Comparison of ENCODE assay signal across 1 cellular context in the genomic region with DNA sequence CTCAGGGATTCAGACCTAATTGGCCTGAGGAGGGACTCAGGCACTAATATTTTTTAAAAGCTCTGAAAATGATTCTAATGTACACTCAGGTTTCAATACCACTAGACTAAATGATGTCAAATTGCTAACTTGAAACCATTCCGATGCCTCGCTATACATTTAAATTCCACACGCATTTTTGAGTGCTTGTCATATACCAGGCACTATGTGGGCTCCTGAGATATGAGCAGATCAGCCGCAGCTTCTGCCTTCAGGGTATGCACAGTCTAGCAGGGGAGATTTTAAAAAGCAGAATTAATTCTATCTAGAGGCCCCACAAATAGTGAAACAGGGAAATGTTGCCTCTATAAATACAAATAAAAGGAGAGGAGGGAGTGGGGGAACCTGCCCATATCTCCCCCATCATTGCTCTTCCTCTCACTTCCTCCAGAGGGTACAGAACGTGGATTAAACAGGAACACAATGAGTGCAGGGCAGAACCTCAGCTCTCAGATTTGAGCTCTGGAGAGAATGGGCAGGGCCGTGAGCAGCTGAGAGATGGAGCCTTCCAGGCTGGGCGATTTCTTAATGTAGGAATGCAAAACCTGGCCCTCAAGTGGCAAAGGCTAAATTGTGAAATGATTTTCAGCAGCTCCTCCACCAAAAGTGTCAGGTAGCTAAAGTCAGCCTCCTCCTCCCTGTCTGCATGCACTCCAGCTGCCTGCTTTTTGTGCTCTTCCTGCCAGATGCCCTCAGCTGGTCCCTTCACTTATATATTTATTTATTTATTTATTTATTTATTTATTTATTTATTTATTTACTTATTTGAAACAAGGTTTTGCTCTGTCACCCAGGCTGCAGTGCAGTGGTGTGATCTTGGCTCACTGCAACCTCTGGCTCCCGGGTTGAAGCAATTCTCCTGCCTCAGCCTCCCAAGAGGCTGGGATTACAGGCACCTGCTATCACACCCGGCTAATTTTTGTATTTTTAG.
TF ChIP-seq lines count a peak whose summit lies in the region.

No MANE protein-coding gene starts in this region.

TF ChIP-seq in GM23338, 12 proteins besides CTCF, POLR2A, EP300 and RAD21:
- no peak for TF ChIP-seq ZNF114 (CRISPR knock-in tag; IDR thresholded peaks at IDR 0.05)
- no peak for TF ChIP-seq NANOG (IDR thresholded peaks at IDR 0.05; ENCODE audit: borderline replicate concordance)
- TF ChIP-seq ZNF331 (CRISPR knock-in tag; IDR thresholded peaks at IDR 0.05; ENCODE audit: low read depth), result no peak
- TF ChIP-seq, protein P1, sequence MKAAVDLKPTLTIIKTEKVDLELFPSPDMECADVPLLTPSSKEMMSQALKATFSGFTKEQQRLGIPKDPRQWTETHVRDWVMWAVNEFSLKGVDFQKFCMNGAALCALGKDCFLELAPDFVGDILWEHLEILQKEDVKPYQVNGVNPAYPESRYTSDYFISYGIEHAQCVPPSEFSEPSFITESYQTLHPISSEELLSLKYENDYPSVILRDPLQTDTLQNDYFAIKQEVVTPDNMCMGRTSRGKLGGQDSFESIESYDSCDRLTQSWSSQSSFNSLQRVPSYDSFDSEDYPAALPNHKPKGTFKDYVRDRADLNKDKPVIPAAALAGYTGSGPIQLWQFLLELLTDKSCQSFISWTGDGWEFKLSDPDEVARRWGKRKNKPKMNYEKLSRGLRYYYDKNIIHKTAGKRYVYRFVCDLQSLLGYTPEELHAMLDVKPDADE (IDR thresholded peaks at IDR 0.05), result no peak
- TF ChIP-seq, protein P2, sequence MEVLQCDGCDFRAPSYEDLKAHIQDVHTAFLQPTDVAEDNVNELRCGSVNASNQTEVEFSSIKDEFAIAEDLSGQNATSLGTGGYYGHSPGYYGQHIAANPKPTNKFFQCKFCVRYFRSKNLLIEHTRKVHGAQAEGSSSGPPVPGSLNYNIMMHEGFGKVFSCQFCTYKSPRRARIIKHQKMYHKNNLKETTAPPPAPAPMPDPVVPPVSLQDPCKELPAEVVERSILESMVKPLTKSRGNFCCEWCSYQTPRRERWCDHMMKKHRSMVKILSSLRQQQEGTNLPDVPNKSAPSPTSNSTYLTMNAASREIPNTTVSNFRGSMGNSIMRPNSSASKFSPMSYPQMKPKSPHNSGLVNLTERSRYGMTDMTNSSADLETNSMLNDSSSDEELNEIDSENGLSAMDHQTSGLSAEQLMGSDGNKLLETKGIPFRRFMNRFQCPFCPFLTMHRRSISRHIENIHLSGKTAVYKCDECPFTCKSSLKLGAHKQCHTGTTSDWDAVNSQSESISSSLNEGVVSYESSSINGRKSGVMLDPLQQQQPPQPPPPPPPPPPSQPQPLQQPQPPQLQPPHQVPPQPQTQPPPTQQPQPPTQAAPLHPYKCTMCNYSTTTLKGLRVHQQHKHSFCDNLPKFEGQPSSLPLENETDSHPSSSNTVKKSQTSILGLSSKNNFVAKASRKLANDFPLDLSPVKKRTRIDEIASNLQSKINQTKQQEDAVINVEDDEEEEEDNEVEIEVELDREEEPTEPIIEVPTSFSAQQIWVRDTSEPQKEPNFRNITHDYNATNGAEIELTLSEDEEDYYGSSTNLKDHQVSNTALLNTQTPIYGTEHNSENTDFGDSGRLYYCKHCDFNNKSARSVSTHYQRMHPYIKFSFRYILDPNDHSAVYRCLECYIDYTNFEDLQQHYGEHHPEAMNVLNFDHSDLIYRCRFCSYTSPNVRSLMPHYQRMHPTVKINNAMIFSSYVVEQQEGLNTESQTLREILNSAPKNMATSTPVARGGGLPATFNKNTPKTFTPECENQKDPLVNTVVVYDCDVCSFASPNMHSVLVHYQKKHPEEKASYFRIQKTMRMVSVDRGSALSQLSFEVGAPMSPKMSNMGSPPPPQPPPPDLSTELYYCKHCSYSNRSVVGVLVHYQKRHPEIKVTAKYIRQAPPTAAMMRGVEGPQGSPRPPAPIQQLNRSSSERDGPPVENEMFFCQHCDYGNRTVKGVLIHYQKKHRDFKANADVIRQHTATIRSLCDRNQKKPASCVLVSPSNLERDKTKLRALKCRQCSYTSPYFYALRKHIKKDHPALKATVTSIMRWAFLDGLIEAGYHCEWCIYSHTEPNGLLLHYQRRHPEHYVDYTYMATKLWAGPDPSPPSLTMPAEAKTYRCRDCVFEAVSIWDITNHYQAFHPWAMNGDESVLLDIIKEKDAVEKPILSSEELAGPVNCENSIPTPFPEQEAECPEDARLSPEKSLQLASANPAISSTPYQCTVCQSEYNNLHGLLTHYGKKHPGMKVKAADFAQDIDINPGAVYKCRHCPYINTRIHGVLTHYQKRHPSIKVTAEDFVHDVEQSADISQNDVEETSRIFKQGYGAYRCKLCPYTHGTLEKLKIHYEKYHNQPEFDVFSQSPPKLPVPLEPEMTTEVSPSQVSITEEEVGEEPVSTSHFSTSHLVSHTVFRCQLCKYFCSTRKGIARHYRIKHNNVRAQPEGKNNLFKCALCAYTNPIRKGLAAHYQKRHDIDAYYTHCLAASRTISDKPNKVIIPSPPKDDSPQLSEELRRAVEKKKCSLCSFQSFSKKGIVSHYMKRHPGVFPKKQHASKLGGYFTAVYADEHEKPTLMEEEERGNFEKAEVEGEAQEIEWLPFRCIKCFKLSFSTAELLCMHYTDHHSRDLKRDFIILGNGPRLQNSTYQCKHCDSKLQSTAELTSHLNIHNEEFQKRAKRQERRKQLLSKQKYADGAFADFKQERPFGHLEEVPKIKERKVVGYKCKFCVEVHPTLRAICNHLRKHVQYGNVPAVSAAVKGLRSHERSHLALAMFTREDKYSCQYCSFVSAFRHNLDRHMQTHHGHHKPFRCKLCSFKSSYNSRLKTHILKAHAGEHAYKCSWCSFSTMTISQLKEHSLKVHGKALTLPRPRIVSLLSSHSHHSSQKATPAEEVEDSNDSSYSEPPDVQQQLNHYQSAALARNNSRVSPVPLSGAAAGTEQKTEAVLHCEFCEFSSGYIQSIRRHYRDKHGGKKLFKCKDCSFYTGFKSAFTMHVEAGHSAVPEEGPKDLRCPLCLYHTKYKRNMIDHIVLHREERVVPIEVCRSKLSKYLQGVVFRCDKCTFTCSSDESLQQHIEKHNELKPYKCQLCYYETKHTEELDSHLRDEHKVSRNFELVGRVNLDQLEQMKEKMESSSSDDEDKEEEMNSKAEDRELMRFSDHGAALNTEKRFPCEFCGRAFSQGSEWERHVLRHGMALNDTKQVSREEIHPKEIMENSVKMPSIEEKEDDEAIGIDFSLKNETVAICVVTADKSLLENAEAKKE (CRISPR knock-in tag; IDR thresholded peaks at IDR 0.05), result no peak
- TF ChIP-seq, protein P3, sequence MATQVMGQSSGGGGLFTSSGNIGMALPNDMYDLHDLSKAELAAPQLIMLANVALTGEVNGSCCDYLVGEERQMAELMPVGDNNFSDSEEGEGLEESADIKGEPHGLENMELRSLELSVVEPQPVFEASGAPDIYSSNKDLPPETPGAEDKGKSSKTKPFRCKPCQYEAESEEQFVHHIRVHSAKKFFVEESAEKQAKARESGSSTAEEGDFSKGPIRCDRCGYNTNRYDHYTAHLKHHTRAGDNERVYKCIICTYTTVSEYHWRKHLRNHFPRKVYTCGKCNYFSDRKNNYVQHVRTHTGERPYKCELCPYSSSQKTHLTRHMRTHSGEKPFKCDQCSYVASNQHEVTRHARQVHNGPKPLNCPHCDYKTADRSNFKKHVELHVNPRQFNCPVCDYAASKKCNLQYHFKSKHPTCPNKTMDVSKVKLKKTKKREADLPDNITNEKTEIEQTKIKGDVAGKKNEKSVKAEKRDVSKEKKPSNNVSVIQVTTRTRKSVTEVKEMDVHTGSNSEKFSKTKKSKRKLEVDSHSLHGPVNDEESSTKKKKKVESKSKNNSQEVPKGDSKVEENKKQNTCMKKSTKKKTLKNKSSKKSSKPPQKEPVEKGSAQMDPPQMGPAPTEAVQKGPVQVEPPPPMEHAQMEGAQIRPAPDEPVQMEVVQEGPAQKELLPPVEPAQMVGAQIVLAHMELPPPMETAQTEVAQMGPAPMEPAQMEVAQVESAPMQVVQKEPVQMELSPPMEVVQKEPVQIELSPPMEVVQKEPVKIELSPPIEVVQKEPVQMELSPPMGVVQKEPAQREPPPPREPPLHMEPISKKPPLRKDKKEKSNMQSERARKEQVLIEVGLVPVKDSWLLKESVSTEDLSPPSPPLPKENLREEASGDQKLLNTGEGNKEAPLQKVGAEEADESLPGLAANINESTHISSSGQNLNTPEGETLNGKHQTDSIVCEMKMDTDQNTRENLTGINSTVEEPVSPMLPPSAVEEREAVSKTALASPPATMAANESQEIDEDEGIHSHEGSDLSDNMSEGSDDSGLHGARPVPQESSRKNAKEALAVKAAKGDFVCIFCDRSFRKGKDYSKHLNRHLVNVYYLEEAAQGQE (IDR thresholded peaks at IDR 0.05; ENCODE audit: unreplicated experiment), result no peak
- TF ChIP-seq POLR2AphosphoS5 (IDR thresholded peaks at IDR 0.05; ENCODE audit: low read depth), result no peak
- TF ChIP-seq EZH2phosphoT487 (IDR thresholded peaks at IDR 0.05; ENCODE audit: unreplicated experiment), result no peak
- TF ChIP-seq CREB1 (CRISPR knock-in tag; IDR thresholded peaks at IDR 0.05; ENCODE audit: low read depth), result no peak
- no peak for TF ChIP-seq STAT1 (IDR thresholded peaks at IDR 0.05; ENCODE audit: unreplicated experiment)
- no peak for TF ChIP-seq EZH2 (IDR thresholded peaks at IDR 0.05; ENCODE audit: low read depth, unreplicated experiment)
- TF ChIP-seq JUNB (IDR thresholded peaks at IDR 0.05; ENCODE audit: unreplicated experiment), result no peak
